9 cellular contexts compared by ENCODE assay signal in the genomic region with DNA sequence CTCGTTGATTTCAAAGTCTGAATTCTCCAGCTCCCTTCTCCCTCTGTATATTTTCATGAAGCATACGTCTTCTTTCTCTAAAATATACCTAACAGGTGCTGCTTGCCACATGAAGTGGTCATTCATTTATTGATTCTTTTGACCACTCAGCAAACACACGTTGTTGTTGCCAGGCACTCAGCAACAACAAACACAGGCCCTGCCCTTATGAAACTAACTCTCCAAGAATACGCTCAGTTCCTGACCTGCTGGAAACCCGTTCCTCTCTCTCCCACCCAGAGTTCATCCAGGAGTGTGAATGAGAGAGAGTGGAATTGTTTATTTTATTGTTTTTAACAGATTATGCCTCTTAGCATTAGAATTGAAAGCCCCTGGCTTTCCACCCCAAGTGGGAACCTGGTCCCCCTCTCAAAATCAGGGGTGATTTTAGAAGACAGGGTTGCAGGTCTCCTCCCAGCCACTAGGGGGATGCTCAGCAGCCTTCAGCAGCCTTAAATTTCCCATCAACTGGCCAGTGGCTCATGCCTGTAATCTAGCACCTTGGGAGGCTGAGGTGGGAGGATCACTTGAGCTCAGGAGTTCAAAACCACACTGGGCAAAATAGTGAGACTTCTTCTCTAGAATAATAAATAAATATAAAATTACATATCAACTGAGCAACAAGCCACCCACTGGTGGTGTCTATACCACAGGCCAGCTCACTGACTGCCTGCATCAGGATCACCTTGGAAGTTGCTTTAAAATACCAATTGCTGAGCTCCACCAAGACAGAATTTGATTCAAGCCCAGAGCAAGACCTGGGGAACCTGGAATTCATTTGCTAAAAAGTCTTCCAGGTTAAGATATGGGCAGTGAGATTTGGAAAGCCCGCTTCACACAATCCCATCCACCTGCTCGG.
DNase-seq lines count a peak whose midpoint lies in the region; ATAC-seq, FAIRE-seq and TF ChIP-seq lines count a peak whose summit lies in the region.
"Had no signal": no experiment of that assay in that cellular context is flagged by ENCODE, and none has a peak within 500 bp of the region (broad histone marks: within the 10 kb centered on the region; RNA-seq: fewer than 3 reads in every experiment).

No MANE protein-coding gene starts in this region.

- no peak for FAIRE-seq in D721Med (lab: Jason Lieb, UNC)

- peak; percentile 49 for TF ChIP-seq RAD21 in HCT116 (IDR thresholded peaks at IDR 0.05; ENCODE audit: low read depth)

- H3K79me2 ChIP-seq in HCT116 (ENCODE audit: insufficient read depth, low read length): no peaks in the 10 kb centered on the region

- no peaks in the 10 kb centered on the region for H3K4me1 ChIP-seq in HCT116 (ENCODE audit: control insufficient read depth in 1 of 2, insufficient read depth in 2 of 2, low read length in 2 of 2)

- intact Hi-C loops in HCT116 (cut with micrococcal nuclease): loop anchor here (1.0 kb wide), 1 partner anchor 276 kb away; no protein-coding TSS in a partner anchor

- no peak overlapping the region for H2AFZ ChIP-seq in HCT116 (ENCODE audit: low read depth, low read length, poor library complexity, severe bottlenecking)

- BruUV-seq in HCT116 (replicated peaks; lab: Mats Ljungman, UMichigan): no TSS peak

- DNase-seq in D721Med (ENCODE audit: insufficient read length, low spot score) (no peak), HCT116 (ENCODE audit: low read depth, low spot score) (peak; percentile 10), RPMI8226 (peak; percentile 63), glomerular visceral epithelial cell (ENCODE audit: extremely low spot score) (peak; percentile 19), KBM-7 (no peak), omental fat pad (ENCODE audit: low spot score) (no peak)

- ATAC-seq in HCT116 (peak; percentile 77), GM19467 (IDR thresholded peaks at IDR 0.05; ENCODE audit: unreplicated experiment) (no peak), omental fat pad (ENCODE audit: low FRiP score) (no peak), GM18868 (IDR thresholded peaks at IDR 0.05; ENCODE audit: unreplicated experiment) (no peak)
- ATAC-seq: stimulated activated effector memory CD8-positive, alpha-beta T cell treated with anti-CD3 and anti-CD28 coated beads, Interleukin-12 subunit alpha, Interleukin-12 subunit beta, amount 100 ng/mL, for 72 hours had no signal

- POLR2A ChIA-PET in HCT116 (lab: Charles Lee): no interaction called here

- H3K4me3 ChIP-seq in HCT116 (replicated peaks in 1 of 2; ENCODE audit: low read depth in 1 of 2, low read length in 2 of 2): no peak overlapping the region

- H3K9ac ChIP-seq in HCT116 (ENCODE audit: low read length): no peak overlapping the region

- no peaks in the 10 kb centered on the region for H3K36me3 ChIP-seq in HCT116 (ENCODE audit: control insufficient read depth in 1 of 2, insufficient read depth in 2 of 2, low read length in 2 of 2)

- TF ChIP-seq POLR2A in HCT116 (IDR thresholded peaks at IDR 0.05; ENCODE audit: borderline replicate concordance, extremely low read depth, insufficient read depth, insufficient read length): no peak

- peaks cover 49% of the 10 kb centered on the region for H3K27me3 ChIP-seq in HCT116 (ENCODE audit: insufficient read depth, low read length)

- RAD21 ChIA-PET in HCT116 (lab: Charles Lee; ENCODE audit: low non-redundant PET in 1 of 2, low total read pairs in 2 of 2, uncharacterized antibody in 2 of 2, unreplicated experiment in 2 of 2): no interaction called here

- CTCF ChIA-PET in HCT116 (lab: Charles Lee): interaction anchor here (1.0 to 2.5 kb wide), 9 partner anchors 10 to 376 kb away, joined by 3 to 10 read pairs (median 5); no protein-coding TSS in a partner anchor

- no peak overlapping the region for H3K27ac ChIP-seq in HCT116 (ENCODE audit: low read depth, low read length)

- no peak overlapping the region for H3K4me2 ChIP-seq in HCT116 (ENCODE audit: low read length)

- H4K20me1 ChIP-seq in HCT116 (ENCODE audit: insufficient read depth): no peaks in the 10 kb centered on the region

- TF ChIP-seq CTCF in D721Med (IDR thresholded peaks at IDR 0.05; ENCODE audit: insufficient read depth, missing control alignments) (peak; percentile 67), HCT116 (IDR thresholded peaks at IDR 0.05 in 2 of 3, conservative IDR thresholded peaks at IDR 0.05 in 1 of 3; ENCODE audit: borderline replicate concordance in 1 of 3, insufficient read depth in 1 of 3, low read depth in 2 of 3, low read length in 2 of 3) (peak; percentile 60 to 91 (median 83)), omental fat pad (IDR thresholded peaks at IDR 0.05) (peak in 1 of 3 donors; percentile 7)

- H3K9me2 ChIP-seq in HCT116 (ENCODE audit: insufficient read depth): no peaks in the 10 kb centered on the region

- H3K9me3 ChIP-seq in HCT116 (ENCODE audit: control insufficient read depth in 1 of 2, insufficient read depth in 1 of 2, low read depth in 1 of 2, low read length in 2 of 2): no peaks in the 10 kb centered on the region

- in situ Hi-C loops in KBM-7 (cut with MboI; ENCODE audit: low pct_unique_long_range_greater_than_20kb, low sequenced_read_pairs): no loop called here

TF ChIP-seq in HCT116, 20 proteins besides CTCF, POLR2A, EP300 and RAD21:
- no peak for TF ChIP-seq FOSL1 (IDR thresholded peaks at IDR 0.05; ENCODE audit: low read depth)
- no peak for TF ChIP-seq EZH2phosphoT487 (IDR thresholded peaks at IDR 0.05; ENCODE audit: borderline replicate concordance)
- TF ChIP-seq, protein P1, sequence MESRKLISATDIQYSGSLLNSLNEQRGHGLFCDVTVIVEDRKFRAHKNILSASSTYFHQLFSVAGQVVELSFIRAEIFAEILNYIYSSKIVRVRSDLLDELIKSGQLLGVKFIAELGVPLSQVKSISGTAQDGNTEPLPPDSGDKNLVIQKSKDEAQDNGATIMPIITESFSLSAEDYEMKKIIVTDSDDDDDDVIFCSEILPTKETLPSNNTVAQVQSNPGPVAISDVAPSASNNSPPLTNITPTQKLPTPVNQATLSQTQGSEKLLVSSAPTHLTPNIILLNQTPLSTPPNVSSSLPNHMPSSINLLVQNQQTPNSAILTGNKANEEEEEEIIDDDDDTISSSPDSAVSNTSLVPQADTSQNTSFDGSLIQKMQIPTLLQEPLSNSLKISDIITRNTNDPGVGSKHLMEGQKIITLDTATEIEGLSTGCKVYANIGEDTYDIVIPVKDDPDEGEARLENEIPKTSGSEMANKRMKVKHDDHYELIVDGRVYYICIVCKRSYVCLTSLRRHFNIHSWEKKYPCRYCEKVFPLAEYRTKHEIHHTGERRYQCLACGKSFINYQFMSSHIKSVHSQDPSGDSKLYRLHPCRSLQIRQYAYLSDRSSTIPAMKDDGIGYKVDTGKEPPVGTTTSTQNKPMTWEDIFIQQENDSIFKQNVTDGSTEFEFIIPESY (IDR thresholded peaks at IDR 0.05; ENCODE audit: extremely low read depth, insufficient replicate concordance, low read length): no peak
- no peak for TF ChIP-seq SIN3A (IDR thresholded peaks at IDR 0.05; ENCODE audit: low read depth)
- no peak for TF ChIP-seq TCF7L2 (IDR thresholded peaks at IDR 0.05; ENCODE audit: borderline replicate concordance, extremely low read depth, insufficient read depth, insufficient read length)
- TF ChIP-seq, protein P2, sequence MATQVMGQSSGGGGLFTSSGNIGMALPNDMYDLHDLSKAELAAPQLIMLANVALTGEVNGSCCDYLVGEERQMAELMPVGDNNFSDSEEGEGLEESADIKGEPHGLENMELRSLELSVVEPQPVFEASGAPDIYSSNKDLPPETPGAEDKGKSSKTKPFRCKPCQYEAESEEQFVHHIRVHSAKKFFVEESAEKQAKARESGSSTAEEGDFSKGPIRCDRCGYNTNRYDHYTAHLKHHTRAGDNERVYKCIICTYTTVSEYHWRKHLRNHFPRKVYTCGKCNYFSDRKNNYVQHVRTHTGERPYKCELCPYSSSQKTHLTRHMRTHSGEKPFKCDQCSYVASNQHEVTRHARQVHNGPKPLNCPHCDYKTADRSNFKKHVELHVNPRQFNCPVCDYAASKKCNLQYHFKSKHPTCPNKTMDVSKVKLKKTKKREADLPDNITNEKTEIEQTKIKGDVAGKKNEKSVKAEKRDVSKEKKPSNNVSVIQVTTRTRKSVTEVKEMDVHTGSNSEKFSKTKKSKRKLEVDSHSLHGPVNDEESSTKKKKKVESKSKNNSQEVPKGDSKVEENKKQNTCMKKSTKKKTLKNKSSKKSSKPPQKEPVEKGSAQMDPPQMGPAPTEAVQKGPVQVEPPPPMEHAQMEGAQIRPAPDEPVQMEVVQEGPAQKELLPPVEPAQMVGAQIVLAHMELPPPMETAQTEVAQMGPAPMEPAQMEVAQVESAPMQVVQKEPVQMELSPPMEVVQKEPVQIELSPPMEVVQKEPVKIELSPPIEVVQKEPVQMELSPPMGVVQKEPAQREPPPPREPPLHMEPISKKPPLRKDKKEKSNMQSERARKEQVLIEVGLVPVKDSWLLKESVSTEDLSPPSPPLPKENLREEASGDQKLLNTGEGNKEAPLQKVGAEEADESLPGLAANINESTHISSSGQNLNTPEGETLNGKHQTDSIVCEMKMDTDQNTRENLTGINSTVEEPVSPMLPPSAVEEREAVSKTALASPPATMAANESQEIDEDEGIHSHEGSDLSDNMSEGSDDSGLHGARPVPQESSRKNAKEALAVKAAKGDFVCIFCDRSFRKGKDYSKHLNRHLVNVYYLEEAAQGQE (IDR thresholded peaks at IDR 0.05; ENCODE audit: low read depth): no peak
- TF ChIP-seq EGR1 (IDR thresholded peaks at IDR 0.05; ENCODE audit: low read depth): no peak
- no peak for TF ChIP-seq EZH2 (IDR thresholded peaks at IDR 0.05)
- TF ChIP-seq JUND (IDR thresholded peaks at IDR 0.05): no peak
- no peak for TF ChIP-seq YY1 (IDR thresholded peaks at IDR 0.05; ENCODE audit: extremely low read depth, insufficient replicate concordance, low read depth, low read length)
- TF ChIP-seq SRF (IDR thresholded peaks at IDR 0.05; ENCODE audit: low read depth): no peak
- TF ChIP-seq CBX3 (IDR thresholded peaks at IDR 0.05; ENCODE audit: low read depth): no peak
- no peak for TF ChIP-seq ZNF274 (IDR thresholded peaks at IDR 0.05; ENCODE audit: low read depth, low read length)
- no peak for TF ChIP-seq ZFX (IDR thresholded peaks at IDR 0.05)
- TF ChIP-seq, protein P3, sequence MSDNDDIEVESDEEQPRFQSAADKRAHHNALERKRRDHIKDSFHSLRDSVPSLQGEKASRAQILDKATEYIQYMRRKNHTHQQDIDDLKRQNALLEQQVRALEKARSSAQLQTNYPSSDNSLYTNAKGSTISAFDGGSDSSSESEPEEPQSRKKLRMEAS (IDR thresholded peaks at IDR 0.05): no peak
- no peak for TF ChIP-seq POLR2AphosphoS5 (IDR thresholded peaks at IDR 0.05; ENCODE audit: low read depth, low read length)
- no peak for TF ChIP-seq CEBPB (IDR thresholded peaks at IDR 0.05; ENCODE audit: low read depth)
TF ChIP-seq in HCT116: peak in this region for 0.

Comparison
In these comparisons a context has a peak if more than half of its experiments do, and no peak if none do; other contexts are left out.
1. DNase-seq: peak in HCT116 (single experiment), RPMI8226 (single experiment) and glomerular visceral epithelial cell (single experiment); none in D721Med (single experiment), KBM-7 (single experiment) and omental fat pad (single experiment).